ENCODE assay signal across 4 cellular contexts in the genomic region with DNA sequence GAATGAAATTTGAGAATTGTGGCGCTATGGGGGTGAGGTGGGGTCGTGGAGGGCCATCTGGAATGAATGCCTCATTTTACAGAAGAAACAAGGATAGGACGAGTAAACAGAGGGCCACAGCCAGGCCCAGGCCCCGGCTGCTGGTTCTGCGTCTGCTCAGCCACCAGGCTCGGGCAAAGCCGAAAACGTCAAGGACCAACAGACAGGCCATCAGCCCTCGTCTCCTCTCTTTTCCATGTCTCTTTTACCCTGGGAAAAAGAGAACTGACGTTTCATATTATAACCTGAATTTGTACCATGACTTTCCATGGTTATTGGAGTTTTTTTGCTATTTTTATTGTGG.
"Had no signal": no experiment of that assay in that cellular context is flagged by ENCODE, and none has a peak within 500 bp of the region (broad histone marks: within the 10 kb centered on the region; RNA-seq: fewer than 3 reads in every experiment).

No MANE protein-coding gene starts in this region.

- H3K9me3 ChIP-seq: ascending aorta had no signal

- H3K27ac ChIP-seq: ascending aorta, WERI-Rb-1 had no signal

- H3K4me1 ChIP-seq: right atrium auricular region had no signal

- H3K27me3 ChIP-seq: ascending aorta, right atrium auricular region had no signal

- H3K4me3 ChIP-seq: ascending aorta, right atrium auricular region had no signal

- FAIRE-seq: bronchial epithelial cell had no signal

- H3K36me3 ChIP-seq: ascending aorta, right atrium auricular region, WERI-Rb-1 had no signal
